24 cellular contexts compared by ENCODE assay signal in the genomic region with DNA sequence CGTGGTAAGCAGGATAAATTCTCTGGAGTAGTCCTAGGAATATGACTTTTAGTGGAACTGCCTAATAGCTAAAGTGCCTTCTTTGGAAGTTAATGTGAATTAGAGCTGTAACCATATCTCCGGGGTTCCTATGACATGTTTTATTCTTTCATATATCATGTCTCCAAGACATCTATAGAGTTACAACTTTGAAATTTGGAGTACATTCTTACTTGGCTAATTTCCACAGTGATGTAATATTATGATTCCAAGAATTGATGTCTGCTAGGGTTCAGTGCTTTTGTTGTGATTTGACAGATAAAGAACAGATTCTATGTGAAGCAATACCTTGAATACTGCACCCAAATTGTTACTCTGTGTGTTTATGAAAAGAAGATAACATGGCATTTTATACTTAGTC.
"Had no signal": no experiment of that assay in that cellular context is flagged by ENCODE, and none has a peak within 500 bp of the region (broad histone marks: within the 10 kb centered on the region; RNA-seq: fewer than 3 reads in every experiment).

No MANE protein-coding gene starts in this region.

- H3K9me3 ChIP-seq: esophagus muscularis mucosa, gastrocnemius medialis, heart right ventricle, left lung, lower lobe of right lung had no signal

- DNase-seq: dermis blood vessel endothelial cell; dorsolateral prefrontal cortex; effector CD4-positive, alpha-beta T cell; effector memory CD4-positive, alpha-beta T cell; foreskin fibroblast; foreskin melanocyte; gastrocnemius medialis; glutamatergic neuron; head of caudate nucleus; heart right ventricle; hippocampal formation; left cardiac atrium; left lung; left ventricle myocardium superior; lower lobe of right lung; mesenchymal stem cell; mucosa of descending colon; naive B cell had no signal

- H3K27ac ChIP-seq: coronary artery, dorsolateral prefrontal cortex, esophagus muscularis mucosa, gastrocnemius medialis, heart right ventricle, left lung, lower lobe of right lung had no signal

- H3K36me3 ChIP-seq: esophagus muscularis mucosa, gastrocnemius medialis, heart right ventricle, left lung, lower lobe of right lung had no signal

- FAIRE-seq: colon, endothelial cell of umbilical vein, islet of Langerhans, keratinocyte had no signal

- H3K4me1 ChIP-seq: gastrocnemius medialis, heart right ventricle, left lung, lower lobe of right lung had no signal

- H3K4me3 ChIP-seq: coronary artery, dorsolateral prefrontal cortex, esophagus muscularis mucosa, gastrocnemius medialis, heart right ventricle, left lung, lower lobe of right lung, mucosa of descending colon had no signal

- H3K27me3 ChIP-seq: esophagus muscularis mucosa, gastrocnemius medialis, heart right ventricle, left lung had no signal
